Comparison of ENCODE assay signal across 14 cellular contexts in genomic region chr14:92654206-92654901, GRCh38.
DNase-seq lines count a peak whose midpoint lies in the region; ATAC-seq and TF ChIP-seq lines count a peak whose summit lies in the region.
"Had no signal": no experiment of that assay in that cellular context is flagged by ENCODE, and none has a peak within 500 bp of the region (broad histone marks: within the 10 kb centered on the region; RNA-seq: fewer than 3 reads in every experiment).

No MANE protein-coding gene starts in this region.

- peaks cover 0 to 7% (median 0%) of the 10 kb centered on the region in 3 donors for H3K36me3 ChIP-seq in esophagus squamous epithelium
- H3K36me3 ChIP-seq: cardiac muscle cell had no signal

- WGBS in esophagus squamous epithelium, 2 donors: 72 to 85% methylated on average over 19 of the region's 19 CpGs

- TF ChIP-seq CTCF in esophagus squamous epithelium (IDR thresholded peaks at IDR 0.05): no peak

- H3K27ac Mint-ChIP-seq in T-helper 17 cell: peak overlapping the region; percentile 99

- peak overlapping the region; percentile 96 for H3K4me3 Mint-ChIP-seq in T-helper 17 cell

- TF ChIP-seq POLR2A in esophagus squamous epithelium (IDR thresholded peaks at IDR 0.05): no peak

- H3K9me3 ChIP-seq in T-helper 17 cell (ENCODE audit: control insufficient read depth, low read length, poor library complexity, severe bottlenecking) (no peaks in the 10 kb centered on the region), esophagus squamous epithelium (no peaks in the 10 kb centered on the region)
- H3K9me3 ChIP-seq: Caco-2 had no signal

- no peaks in the 10 kb centered on the region for H3K27me3 Mint-ChIP-seq in T-helper 17 cell

- no peaks in the 10 kb centered on the region for H3K27me3 ChIP-seq in esophagus squamous epithelium
- H3K27me3 ChIP-seq: cardiac muscle cell had no signal

- intact Hi-C loops in esophagus squamous epithelium (cut with DNase I): no loop called here

- H3K36me3 Mint-ChIP-seq in T-helper 17 cell (ENCODE audit: low read depth): peaks cover 14% of the 10 kb centered on the region

- DNase-seq in activated CD4-positive, alpha-beta T cell treated with anti-CD3 and anti-CD28 coated beads for 48 hours: peak; percentile 26
- DNase-seq in activated CD4-positive, alpha-beta T cell treated with anti-CD3 and anti-CD28 coated beads, Interleukin-2, amount 50 U/mL, for 1 hour: no peak
- DNase-seq in T-helper 17 cell: no peak
- no peak for DNase-seq in esophagus squamous epithelium (lab: John Stamatoyannopoulos, UW)
- DNase-seq in substantia nigra (lab: John Stamatoyannopoulos, UW): no peak
- DNase-seq in NCI-H748 treated with DMSO at 0.1 percent for 48 hours (lab: John Stamatoyannopoulos, UW): no peak
- no peak for DNase-seq in D341Med (ENCODE audit: low spot score)
- no peak for DNase-seq in NCI-H2029 treated with DMSO at 0.1 percent for 48 hours (lab: John Stamatoyannopoulos, UW)
- DNase-seq: activated CD4-positive, CD25-positive, alpha-beta regulatory T cell; activated gamma-delta T cell; Caco-2; stimulated activated CD4-positive, alpha-beta T cell treated with anti-CD3 and anti-CD28 coated beads, Interleukin-2, amount 100 ng/mL, for 48 hours had no signal

- ATAC-seq in T-helper 17 cell: no peak

- peaks cover 7 to 41% (median 15%) of the 10 kb centered on the region in 3 donors for H3K4me1 ChIP-seq in esophagus squamous epithelium
- H3K4me1 ChIP-seq: Caco-2 had no signal

- peak overlapping the region in 3 of 4 donors; percentile 19 to 55 (median 39) for H3K4me3 ChIP-seq in esophagus squamous epithelium
- H3K4me3 ChIP-seq: cardiac muscle cell, SK-N-MC had no signal

- H3K4me1 Mint-ChIP-seq in T-helper 17 cell: peaks cover 65% of the 10 kb centered on the region

- H3K27ac ChIP-seq in esophagus squamous epithelium (peak overlapping the region in 3 of 4 donors; percentile 72 to 91 (median 87)), substantia nigra (ENCODE audit: low read depth, low read length, poor library complexity, severe bottlenecking) (peak overlapping the region; percentile 42)
- H3K27ac ChIP-seq: cardiac muscle cell, SK-N-MC had no signal
